Comparison of ENCODE assay signal across 8 cellular contexts in the genomic region with DNA sequence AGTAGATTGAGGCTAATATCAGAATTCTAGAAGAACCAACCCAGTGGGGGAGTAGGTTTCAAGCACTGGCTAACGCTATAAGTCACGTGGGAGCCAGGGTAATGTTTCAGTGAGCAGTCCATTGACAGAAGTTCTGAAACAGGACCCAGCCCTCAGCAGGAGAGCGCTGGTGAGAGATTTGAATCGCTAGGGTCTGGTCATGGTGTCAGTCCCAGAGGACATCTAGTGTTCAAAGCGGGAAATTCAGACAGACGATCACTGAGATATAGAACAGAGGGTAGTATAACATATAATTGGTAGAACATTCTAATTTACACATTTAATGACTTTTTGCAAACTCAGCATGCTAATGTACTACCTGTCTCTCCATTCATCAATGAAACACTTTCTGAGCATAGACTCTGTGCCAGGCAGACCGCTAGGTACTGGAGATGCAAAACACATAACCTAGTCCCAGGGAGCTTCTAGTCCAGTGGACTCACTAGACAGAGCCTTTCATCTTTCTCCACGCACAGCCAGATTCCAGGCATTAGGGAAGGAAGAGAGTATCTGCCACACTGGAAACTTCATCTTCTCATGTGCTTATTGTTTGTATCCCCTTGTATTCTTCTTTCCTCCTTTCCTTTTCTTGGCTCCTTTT. TPM values are rescaled to one million over a fixed set of nuclear protein-coding genes. Genes with fewer than 3 reads are reported as not detected.
DNase-seq lines count a peak whose midpoint lies in the region; ATAC-seq lines count a peak whose summit lies in the region.

No MANE protein-coding gene starts in this region.

- no peak overlapping the region for H3K4me3 Mint-ChIP-seq in activated naive CD8-positive, alpha-beta T cell treated with anti-CD3 and anti-CD28 coated beads for 36 hours

- no peaks in the 10 kb centered on the region for H3K9me3 Mint-ChIP-seq in activated naive CD8-positive, alpha-beta T cell treated with anti-CD3 and anti-CD28 coated beads for 36 hours

- intact Hi-C loops in head of caudate nucleus (cut with DNase I), result loop anchor here (2.0 to 10.0 kb wide), 3 partner anchors 109 to 249 kb away; a partner anchor contains a TSS
- intact Hi-C loops in posterior cingulate gyrus (cut with DNase I), result loop anchor here (1.0 to 5.0 kb wide), 5 partner anchors 17 to 252 kb away; a partner anchor contains a TSS

- ATAC-seq in GM19455 (IDR thresholded peaks at IDR 0.05; ENCODE audit: unreplicated experiment) (peak; percentile 63), HG03521 (IDR thresholded peaks at IDR 0.05; ENCODE audit: unreplicated experiment) (peak; percentile 84)

- DNase-seq in DMS114 treated with DMSO at 0.1 percent for 48 hours (lab: John Stamatoyannopoulos, UW; ENCODE audit: unreplicated experiment) (peak; percentile 73), OCI-M1 (lab: John Stamatoyannopoulos, UW) (peak; percentile 89), head of caudate nucleus (peak; percentile 16 to 88 (median 68)), posterior cingulate gyrus (peak in 7 of 10 donors; percentile 32 to 91 (median 51)), DMS153 (lab: John Stamatoyannopoulos, UW) (no peak)
- DNase-seq in activated naive CD8-positive, alpha-beta T cell treated with anti-CD3 and anti-CD28 coated beads for 36 hours, result peak; percentile 10

- peaks cover 26% of the 10 kb centered on the region for H3K27me3 Mint-ChIP-seq in activated naive CD8-positive, alpha-beta T cell treated with anti-CD3 and anti-CD28 coated beads for 36 hours

- H3K27ac Mint-ChIP-seq in activated naive CD8-positive, alpha-beta T cell treated with anti-CD3 and anti-CD28 coated beads for 36 hours, result no peak overlapping the region

- H3K4me1 Mint-ChIP-seq in activated naive CD8-positive, alpha-beta T cell treated with anti-CD3 and anti-CD28 coated beads for 36 hours, result peaks cover 2% of the 10 kb centered on the region

- no peaks in the 10 kb centered on the region for H3K36me3 Mint-ChIP-seq in activated naive CD8-positive, alpha-beta T cell treated with anti-CD3 and anti-CD28 coated beads for 36 hours

RNA-seq across cellular contexts. Expression of a gene that starts 35.4 kb away (rescaled TPM):
- total RNA-seq in activated naive CD8-positive, alpha-beta T cell treated with anti-CD3 and anti-CD28 coated beads for 36 hours, result not detected

RNA-seq across cellular contexts. Expression of a gene that starts 53.1 kb away (rescaled TPM):
- total RNA-seq in activated naive CD8-positive, alpha-beta T cell treated with anti-CD3 and anti-CD28 coated beads for 36 hours, result not detected
